In genomic region chr1:103616362-103616761, GRCh38 we compare ENCODE assay signal across 31 cellular contexts. TPM values are rescaled to one million over a fixed set of nuclear protein-coding genes. Genes with fewer than 3 reads are reported as not detected.
"Had no signal": no experiment of that assay in that cellular context is flagged by ENCODE, and none has a peak within 500 bp of the region (broad histone marks: within the 10 kb centered on the region; RNA-seq: fewer than 3 reads in every experiment).

No MANE protein-coding gene starts in this region.

- H3K27ac ChIP-seq: heart left ventricle, hepatocyte, left ventricle myocardium inferior, neutrophil, prostate gland, upper lobe of left lung, vagina had no signal

- H3K27me3 ChIP-seq: heart left ventricle, hepatocyte, neutrophil, tibial nerve, upper lobe of left lung, vagina had no signal

- H3K4me1 ChIP-seq: heart left ventricle, left ventricle myocardium inferior, prostate gland, tibial nerve, upper lobe of left lung, vagina had no signal

- H3K4me3 ChIP-seq: heart left ventricle, hepatocyte, left ventricle myocardium inferior, prostate gland, tibial nerve, upper lobe of left lung, vagina had no signal

- H2AFZ ChIP-seq: hepatocyte had no signal

- H3K9me3 ChIP-seq: heart left ventricle, left ventricle myocardium inferior, neutrophil, prostate gland, tibial nerve, upper lobe of left lung, vagina had no signal

- H3K79me2 ChIP-seq: hepatocyte had no signal

- DNase-seq: heart left ventricle; left ventricle myocardium inferior; mesenchymal stem cell; naive thymus-derived CD8-positive, alpha-beta T cell; occipital lobe; retina; small intestine; stimulated activated CD4-positive, alpha-beta T cell treated with anti-CD3 and anti-CD28 coated beads, Interleukin-1b, Interleukin-23, amount 100 ng/mL, for 48 hours; stimulated activated CD4-positive, alpha-beta T cell treated with anti-CD3 and anti-CD28 coated beads, Interleukin-2, amount 100 ng/mL, for 48 hours; stimulated activated CD4-positive, alpha-beta T cell treated with anti-CD3 and anti-CD28 coated beads, Interleukin-4, amount 100 ng/mL, for 4 hours; stimulated activated CD8-positive, alpha-beta memory T cell treated with anti-CD3 and anti-CD28 coated beads, Interleukin-4, amount 100 ng/mL, for 48 hours; stimulated activated naive CD4-positive, alpha-beta T cell treated with Interleukin-2 at 50 U/mL for 16 hours; stimulated activated naive CD8-positive, alpha-beta T cell treated with anti-CD3 and anti-CD28 coated beads, Interleukin-15, amount 100 ng/mL, for 72 hours; substantia nigra; upper lobe of left lung had no signal

- H3K4me2 ChIP-seq: hepatocyte had no signal

- H3K36me3 ChIP-seq: heart left ventricle, left ventricle myocardium inferior, neutrophil, prostate gland, tibial nerve, upper lobe of left lung, vagina had no signal

- ATAC-seq: heart left ventricle; naive thymus-derived CD8-positive, alpha-beta T cell; right cardiac atrium; sciatic nerve; stimulated activated memory B cell treated with anti-CD40 and anti-IgM and Interleukin-4, amounts not matched to agents 10 μg/mL and 1 μg/mL and 100 μg/mL, for 72 hours; stimulated activated naive CD8-positive, alpha-beta T cell treated with anti-CD3 and anti-CD28 coated beads, Interleukin-15, amount 100 ng/mL, for 72 hours had no signal

RNA-seq across cellular contexts. Expression of gene AMY2A, which starts 0.9 kb away (rescaled TPM):
- total RNA-seq: hepatocyte; kidney epithelial cell; left ventricle myocardium inferior; lung microvascular endothelial cell; naive thymus-derived CD8-positive, alpha-beta T cell; neural crest cell; occipital lobe; osteocyte; prostate gland; urinary bladder; vagina had no signal
- polyA plus RNA-seq: hepatocyte; naive thymus-derived CD8-positive, alpha-beta T cell; right cardiac atrium; urinary bladder had no signal

RNA-seq across cellular contexts. Expression of gene AMY1A, which starts 39.2 kb away (rescaled TPM):
- total RNA-seq: heart left ventricle; hepatocyte; kidney epithelial cell; left ventricle myocardium inferior; lower leg skin; lung microvascular endothelial cell; mucosa of gallbladder; naive thymus-derived CD8-positive, alpha-beta T cell; neural crest cell; occipital lobe; osteocyte; right cardiac atrium; sciatic nerve; temporal lobe; tibial nerve; urinary bladder; vagina had no signal
- polyA plus RNA-seq: heart left ventricle; hepatocyte; naive thymus-derived CD8-positive, alpha-beta T cell; right cardiac atrium; small intestine; urinary bladder had no signal
